8 cellular contexts compared by ENCODE assay signal in genomic region chrX:53288173-53288572, GRCh38. TPM values are rescaled to one million over a fixed set of nuclear protein-coding genes. Genes with fewer than 3 reads are reported as not detected.
A peak's percentile ranks its signal among the peaks of the same experiment; 100 is the strongest.
DNase-seq lines count a peak whose midpoint lies in the region; ATAC-seq, FAIRE-seq and TF ChIP-seq lines count a peak whose summit lies in the region.

No MANE protein-coding gene starts in this region.

- TF ChIP-seq CTCF in RWPE1 (conservative IDR thresholded peaks at IDR 0.05; ENCODE audit: low read depth) (no peak), esophagus squamous epithelium (IDR thresholded peaks at IDR 0.05) (no peak), pancreas (IDR thresholded peaks at IDR 0.05) (no peak)

- H3K27me3 ChIP-seq in esophagus squamous epithelium, result no peaks in the 10 kb centered on the region
- no peaks in the 10 kb centered on the region for H3K27me3 ChIP-seq in pancreas

- 31 to 82% methylated on average over 2 to 3 of the region's 8 CpGs for WGBS in esophagus squamous epithelium, 2 donors
- 23 to 41% methylated on average over 8 of the region's 8 CpGs for WGBS in pancreas, 2 donors

- POLR2A ChIA-PET in RWPE1 (lab: Yijun Ruan, JAX; ENCODE audit: low non-redundant PET), result no interaction called here

- TF ChIP-seq POLR2A in esophagus squamous epithelium (IDR thresholded peaks at IDR 0.05), result no peak

- no peaks in the 10 kb centered on the region for H3K36me3 ChIP-seq in esophagus squamous epithelium
- H3K36me3 ChIP-seq in pancreas, result no peaks in the 10 kb centered on the region

- no peak for FAIRE-seq in pancreas (lab: Jason Lieb, UNC)

- ATAC-seq in pancreas, result peak in 3 of 4 donors; percentile 47 to 54 (median 47)
- ATAC-seq in GM18520 (IDR thresholded peaks at IDR 0.05; ENCODE audit: unreplicated experiment), result no peak

- no peaks in the 10 kb centered on the region for H3K9me3 ChIP-seq in esophagus squamous epithelium
- H3K9me3 ChIP-seq in pancreas, result no peaks in the 10 kb centered on the region

- DNase-seq in SIG-M5 treated with dmso at 0.1 percent for 504 hours (lab: John Stamatoyannopoulos, UW; ENCODE audit: unreplicated experiment) (peak; percentile 14), SIG-M5 (lab: John Stamatoyannopoulos, UW) (no peak), RWPE1 (ENCODE audit: low spot score) (no peak), esophagus squamous epithelium (lab: John Stamatoyannopoulos, UW) (no peak), pancreas (peak in 1 of 6 donors; percentile 46), SKM-1 (lab: John Stamatoyannopoulos, UW; ENCODE audit: unreplicated experiment) (no peak), HK-2 (ENCODE audit: unreplicated experiment) (no peak)

- CTCF ChIA-PET in RWPE1 (lab: Yijun Ruan, JAX), result no interaction called here

- intact Hi-C loops in esophagus squamous epithelium (cut with DNase I), result no loop called here
- intact Hi-C loops in pancreas (cut with DNase I), result no loop called here

- H3K4me3 ChIP-seq in esophagus squamous epithelium (peak overlapping the region in 1 of 4 donors; percentile 35), pancreas (no peak overlapping the region)

- H3K27ac ChIP-seq in RWPE1 (peak overlapping the region; percentile 82), esophagus squamous epithelium (peak overlapping the region in 3 of 4 donors; percentile 57 to 77 (median 67)), pancreas (no peak overlapping the region)

- peaks cover 8 to 36% (median 24%) of the 10 kb centered on the region in 3 donors for H3K4me1 ChIP-seq in esophagus squamous epithelium
- H3K4me1 ChIP-seq in pancreas, result no peaks in the 10 kb centered on the region

RNA-seq across cellular contexts. Expression of gene IQSEC2, which starts 6.8 kb away (rescaled TPM):
- total RNA-seq in esophagus squamous epithelium (10 to 100 TPM in 3 of 4 donors, 1 to 10 TPM in 1; 6.9 to 12.7 (median 10.4) TPM), pancreas (10 to 100 TPM in 2 of 6 donors, 1 to 10 TPM in 4; 7.5 to 12.5 (median 8.8) TPM)
- polyA plus RNA-seq in pancreas, result 10 to 100 TPM; 10.2 to 13.2 TPM

Comparison
In these comparisons a context has a peak if more than half of its experiments do, and no peak if none do; other contexts are left out.
1. H3K27ac ChIP-seq: peak in RWPE1 (single experiment) and esophagus squamous epithelium (3 of 4); none in pancreas (0 of 4).